ENCODE assay signal across 1 cellular context in the genomic region with DNA sequence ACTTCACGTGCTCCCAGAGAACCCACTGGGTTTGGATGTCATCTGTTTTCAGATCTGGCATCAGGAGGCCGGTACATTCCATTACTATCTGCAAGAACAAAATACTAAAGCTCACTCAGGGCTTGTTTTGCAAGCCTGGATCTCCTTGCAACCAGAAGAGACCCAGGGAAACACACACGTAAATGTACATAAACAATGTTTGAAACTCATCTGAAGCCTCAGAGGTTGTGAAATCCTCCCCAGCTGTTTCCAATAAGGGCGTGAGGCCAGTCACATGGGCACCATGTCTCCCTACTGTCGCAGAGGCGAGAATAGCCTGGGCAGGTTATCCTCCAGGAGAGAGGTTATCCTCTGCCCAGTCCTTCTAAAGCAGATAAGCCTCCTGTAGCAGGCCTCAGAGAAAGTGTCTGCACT.
A peak's percentile ranks its signal among the peaks of the same experiment; 100 is the strongest.
TF ChIP-seq lines count a peak whose summit lies in the region.

No MANE protein-coding gene starts in this region.

TF ChIP-seq in HepG2, 621 proteins besides CTCF, POLR2A, EP300 and RAD21 (continued from another document and continues in another):
- TF ChIP-seq GATAD1 (CRISPR knock-in tag; IDR thresholded peaks at IDR 0.05) (no peak), ZNF775 (CRISPR knock-in tag; IDR thresholded peaks at IDR 0.05; ENCODE audit: borderline replicate concordance) (no peak), POGZ (CRISPR knock-in tag; IDR thresholded peaks at IDR 0.05) (peak; percentile 61), MAFG (CRISPR knock-in tag; IDR thresholded peaks at IDR 0.05) (no peak), SKI (IDR thresholded peaks at IDR 0.05; ENCODE audit: partially characterized antibody) (no peak), GTF2F1 (IDR thresholded peaks at IDR 0.05; ENCODE audit: low read length) (no peak), PRPF4 (IDR thresholded peaks at IDR 0.05; ENCODE audit: low read depth, low read length, poor library complexity, severe bottlenecking) (no peak), KDM4B (CRISPR knock-in tag; IDR thresholded peaks at IDR 0.05) (0 out of 2 replicates have a peak, but pooled peaks have one; percentile 36), MEF2D (CRISPR knock-in tag; IDR thresholded peaks at IDR 0.05) (peak; percentile 80; the same call in 1 of the 2 replicates), MLXIP (CRISPR knock-in tag; IDR thresholded peaks at IDR 0.05; ENCODE audit: borderline replicate concordance) (no peak), YEATS4 (CRISPR knock-in tag; IDR thresholded peaks at IDR 0.05; ENCODE audit: borderline replicate concordance) (no peak), CBX1 (IDR thresholded peaks at IDR 0.05; ENCODE audit: low read depth) (no peak), THAP11 (CRISPR knock-in tag; IDR thresholded peaks at IDR 0.05) (peak; percentile 59), NFKB2 (CRISPR knock-in tag; IDR thresholded peaks at IDR 0.05; ENCODE audit: borderline replicate concordance) (no peak), TOPORS (CRISPR knock-in tag; IDR thresholded peaks at IDR 0.05) (no peak), ZBTB33 (CRISPR knock-in tag; IDR thresholded peaks at IDR 0.05) (peak; percentile 56; the same call in 1 of the 2 replicates), MXD4 (CRISPR knock-in tag; IDR thresholded peaks at IDR 0.05) (0 out of 2 replicates have a peak, but pooled peaks have one; percentile 43), CREM (IDR thresholded peaks at IDR 0.05) (no peak; the same call in 1 of the 2 replicates), CREM (CRISPR knock-in tag; IDR thresholded peaks at IDR 0.05) (no peak), ARNT (IDR thresholded peaks at IDR 0.05) (no peak), GPN1 (CRISPR knock-in tag; IDR thresholded peaks at IDR 0.05; ENCODE audit: borderline replicate concordance) (no peak), EEA1 (CRISPR knock-in tag; IDR thresholded peaks at IDR 0.05; ENCODE audit: borderline replicate concordance) (no peak), ZNF20 (CRISPR knock-in tag; IDR thresholded peaks at IDR 0.05) (no peak), ZNF230 (CRISPR knock-in tag; IDR thresholded peaks at IDR 0.05) (no peak), PATZ1 (CRISPR knock-in tag; IDR thresholded peaks at IDR 0.05) (no peak), NCOA2 (CRISPR knock-in tag; IDR thresholded peaks at IDR 0.05) (peak; percentile 67), IRX3 (CRISPR knock-in tag; IDR thresholded peaks at IDR 0.05; ENCODE audit: borderline replicate concordance, low read depth) (no peak), SOX13 (IDR thresholded peaks at IDR 0.05) (no peak), SOX13 (CRISPR knock-in tag; conservative IDR thresholded peaks at IDR 0.05 in 1 of 2, IDR thresholded peaks at IDR 0.05 in 1 of 2) (peak in 1 of 2 experiments; percentile 75; a peak in 2 of 4 replicates), ZNF891 (CRISPR knock-in tag; IDR thresholded peaks at IDR 0.05) (no peak), ZNF563 (CRISPR knock-in tag; IDR thresholded peaks at IDR 0.05) (no peak), PHF5A (CRISPR knock-in tag; IDR thresholded peaks at IDR 0.05; ENCODE audit: low read depth, unreplicated experiment) (no peak), U2AF1 (optimal IDR thresholded peaks at IDR 0.05; ENCODE audit: low read depth, low read length) (no peak), ZNF710 (CRISPR knock-in tag; IDR thresholded peaks at IDR 0.05; ENCODE audit: borderline replicate concordance) (no peak), HMG20B (CRISPR knock-in tag; conservative IDR thresholded peaks at IDR 0.05) (0 out of 2 replicates have a peak, but pooled peaks have one; percentile 7), PBX2 (CRISPR knock-in tag; IDR thresholded peaks at IDR 0.05) (no peak), TEF (CRISPR knock-in tag; IDR thresholded peaks at IDR 0.05) (no peak), ZNF569 (CRISPR knock-in tag; IDR thresholded peaks at IDR 0.05; ENCODE audit: borderline replicate concordance) (no peak), ZNF7 (CRISPR knock-in tag; IDR thresholded peaks at IDR 0.05) (no peak), ZMYM2 (CRISPR knock-in tag; IDR thresholded peaks at IDR 0.05) (0 out of 2 replicates have a peak, but pooled peaks have one; percentile 30), HDAC6 (IDR thresholded peaks at IDR 0.05; ENCODE audit: low read depth, low read length) (no peak), ZBTB20 (CRISPR knock-in tag; IDR thresholded peaks at IDR 0.05; ENCODE audit: borderline replicate concordance, low read depth) (no peak), ZSCAN29 (CRISPR knock-in tag; conservative IDR thresholded peaks at IDR 0.05) (no peak), GTF3A (CRISPR knock-in tag; conservative IDR thresholded peaks at IDR 0.05) (no peak), NFKBIZ (CRISPR knock-in tag; IDR thresholded peaks at IDR 0.05) (peak; percentile 62; the same call in 1 of the 2 replicates), KAT7 (CRISPR knock-in tag; IDR thresholded peaks at IDR 0.05; ENCODE audit: borderline replicate concordance) (no peak), ZNF703 (CRISPR knock-in tag; IDR thresholded peaks at IDR 0.05; ENCODE audit: borderline replicate concordance) (no peak), ZNF709 (CRISPR knock-in tag; IDR thresholded peaks at IDR 0.05) (0 out of 2 replicates have a peak, but pooled peaks have one; percentile 45), ZNF260 (CRISPR knock-in tag; IDR thresholded peaks at IDR 0.05; ENCODE audit: borderline replicate concordance, low read depth) (no peak)
- TF ChIP-seq, protein P1, sequence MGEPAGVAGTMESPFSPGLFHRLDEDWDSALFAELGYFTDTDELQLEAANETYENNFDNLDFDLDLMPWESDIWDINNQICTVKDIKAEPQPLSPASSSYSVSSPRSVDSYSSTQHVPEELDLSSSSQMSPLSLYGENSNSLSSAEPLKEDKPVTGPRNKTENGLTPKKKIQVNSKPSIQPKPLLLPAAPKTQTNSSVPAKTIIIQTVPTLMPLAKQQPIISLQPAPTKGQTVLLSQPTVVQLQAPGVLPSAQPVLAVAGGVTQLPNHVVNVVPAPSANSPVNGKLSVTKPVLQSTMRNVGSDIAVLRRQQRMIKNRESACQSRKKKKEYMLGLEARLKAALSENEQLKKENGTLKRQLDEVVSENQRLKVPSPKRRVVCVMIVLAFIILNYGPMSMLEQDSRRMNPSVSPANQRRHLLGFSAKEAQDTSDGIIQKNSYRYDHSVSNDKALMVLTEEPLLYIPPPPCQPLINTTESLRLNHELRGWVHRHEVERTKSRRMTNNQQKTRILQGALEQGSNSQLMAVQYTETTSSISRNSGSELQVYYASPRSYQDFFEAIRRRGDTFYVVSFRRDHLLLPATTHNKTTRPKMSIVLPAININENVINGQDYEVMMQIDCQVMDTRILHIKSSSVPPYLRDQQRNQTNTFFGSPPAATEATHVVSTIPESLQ (CRISPR knock-in tag; conservative IDR thresholded peaks at IDR 0.05), result no peak
- TF ChIP-seq, protein P2, sequence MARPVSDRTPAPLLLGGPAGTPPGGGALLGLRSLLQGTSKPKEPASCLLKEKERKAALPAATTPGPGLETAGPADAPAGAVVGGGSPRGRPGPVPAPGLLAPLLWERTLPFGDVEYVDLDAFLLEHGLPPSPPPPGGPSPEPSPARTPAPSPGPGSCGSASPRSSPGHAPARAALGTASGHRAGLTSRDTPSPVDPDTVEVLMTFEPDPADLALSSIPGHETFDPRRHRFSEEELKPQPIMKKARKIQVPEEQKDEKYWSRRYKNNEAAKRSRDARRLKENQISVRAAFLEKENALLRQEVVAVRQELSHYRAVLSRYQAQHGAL (CRISPR knock-in tag; IDR thresholded peaks at IDR 0.05; ENCODE audit: not compliant biosample characterization), result no peak
- TF ChIP-seq, protein P3, sequence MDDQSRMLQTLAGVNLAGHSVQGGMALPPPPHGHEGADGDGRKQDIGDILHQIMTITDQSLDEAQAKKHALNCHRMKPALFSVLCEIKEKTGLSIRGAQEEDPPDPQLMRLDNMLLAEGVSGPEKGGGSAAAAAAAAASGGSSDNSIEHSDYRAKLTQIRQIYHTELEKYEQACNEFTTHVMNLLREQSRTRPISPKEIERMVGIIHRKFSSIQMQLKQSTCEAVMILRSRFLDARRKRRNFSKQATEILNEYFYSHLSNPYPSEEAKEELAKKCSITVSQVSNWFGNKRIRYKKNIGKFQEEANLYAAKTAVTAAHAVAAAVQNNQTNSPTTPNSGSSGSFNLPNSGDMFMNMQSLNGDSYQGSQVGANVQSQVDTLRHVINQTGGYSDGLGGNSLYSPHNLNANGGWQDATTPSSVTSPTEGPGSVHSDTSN (CRISPR knock-in tag; IDR thresholded peaks at IDR 0.05; ENCODE audit: borderline replicate concordance), result no peak
- TF ChIP-seq, protein P4, sequence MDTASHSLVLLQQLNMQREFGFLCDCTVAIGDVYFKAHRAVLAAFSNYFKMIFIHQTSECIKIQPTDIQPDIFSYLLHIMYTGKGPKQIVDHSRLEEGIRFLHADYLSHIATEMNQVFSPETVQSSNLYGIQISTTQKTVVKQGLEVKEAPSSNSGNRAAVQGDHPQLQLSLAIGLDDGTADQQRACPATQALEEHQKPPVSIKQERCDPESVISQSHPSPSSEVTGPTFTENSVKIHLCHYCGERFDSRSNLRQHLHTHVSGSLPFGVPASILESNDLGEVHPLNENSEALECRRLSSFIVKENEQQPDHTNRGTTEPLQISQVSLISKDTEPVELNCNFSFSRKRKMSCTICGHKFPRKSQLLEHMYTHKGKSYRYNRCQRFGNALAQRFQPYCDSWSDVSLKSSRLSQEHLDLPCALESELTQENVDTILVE (CRISPR knock-in tag; IDR thresholded peaks at IDR 0.05), result peak; percentile 82
